Comparison of ENCODE assay signal across 1 cellular context in genomic region chr22:39188809-39189208, GRCh38.
TF ChIP-seq lines count a peak whose summit lies in the region.

No MANE protein-coding gene starts in this region.

TF ChIP-seq in K562, 482 proteins besides CTCF, POLR2A, EP300 and RAD21:
- TF ChIP-seq ZC3H8 (IDR thresholded peaks at IDR 0.05) (no peak), E2F8 (IDR thresholded peaks at IDR 0.05; ENCODE audit: low read depth, partially characterized antibody) (no peak), TCF3 (CRISPR knock-in tag; IDR thresholded peaks at IDR 0.05) (peak; percentile 35; the same call in 1 of the 2 replicates), HMG20A (CRISPR knock-in tag; conservative IDR thresholded peaks at IDR 0.05) (no peak), PURB (CRISPR knock-in tag; IDR thresholded peaks at IDR 0.05; ENCODE audit: low read depth) (no peak), CBFA2T3 (IDR thresholded peaks at IDR 0.05) (peak; percentile 41; the same call in 1 of the 2 replicates), BCLAF1 (IDR thresholded peaks at IDR 0.05; ENCODE audit: borderline replicate concordance in 1 of 2, control insufficient read depth in 1 of 2, low read depth in 2 of 2, low read length in 1 of 2) (no peak), SP1 (CRISPR knock-in tag; IDR thresholded peaks at IDR 0.05) (no peak)
